ENCODE assay signal across 9 cellular contexts in genomic region chr1:223683586-223684487, GRCh38. TPM values are rescaled to one million over a fixed set of nuclear protein-coding genes. Genes with fewer than 3 reads are reported as not detected.
DNase-seq lines count a peak whose midpoint lies in the region; ATAC-seq and TF ChIP-seq lines count a peak whose summit lies in the region.
"Had no signal": no experiment of that assay in that cellular context is flagged by ENCODE, and none has a peak within 500 bp of the region (broad histone marks: within the 10 kb centered on the region; RNA-seq: fewer than 3 reads in every experiment).

No MANE protein-coding gene starts in this region.

- no peaks in the 10 kb centered on the region for H3K36me3 Mint-ChIP-seq in CD4-positive, alpha-beta memory T cell
- H3K36me3 Mint-ChIP-seq in neural crest cell (ENCODE audit: low read depth): no peaks in the 10 kb centered on the region

- peak overlapping the region in 1 of 7 donors; percentile 67 for H3K27ac Mint-ChIP-seq in CD4-positive, alpha-beta memory T cell
- no peak overlapping the region for H3K27ac Mint-ChIP-seq in neural crest cell (ENCODE audit: unreplicated experiment)

- no peak for TF ChIP-seq POLR2A in upper lobe of left lung (IDR thresholded peaks at IDR 0.05)

- no peaks in the 10 kb centered on the region for H3K9me3 ChIP-seq in CD4-positive, alpha-beta memory T cell (ENCODE audit: control insufficient read depth in 1 of 2, low read length in 2 of 2)
- H3K9me3 ChIP-seq in upper lobe of left lung: no peaks in the 10 kb centered on the region
- H3K9me3 ChIP-seq: neutrophil had no signal

- peaks cover 8 to 9% of the 10 kb centered on the region in 2 donors for H3K27me3 Mint-ChIP-seq in CD4-positive, alpha-beta memory T cell
- H3K27me3 Mint-ChIP-seq in neural crest cell (ENCODE audit: low read depth): peaks cover 38% of the 10 kb centered on the region

- no peaks in the 10 kb centered on the region for H3K4me1 ChIP-seq in CD4-positive, alpha-beta memory T cell (ENCODE audit: insufficient read depth, low read length)
- no peaks in the 10 kb centered on the region for H3K4me1 ChIP-seq in upper lobe of left lung

- no peak overlapping the region for H3K4me3 ChIP-seq in CD4-positive, alpha-beta memory T cell (ENCODE audit: low read length in 2 of 2)
- no peak overlapping the region for H3K4me3 ChIP-seq in epithelial cell of proximal tubule (ENCODE audit: low read depth, low read length)
- no peak overlapping the region for H3K4me3 ChIP-seq in upper lobe of left lung

- peak; percentile 43 to 61 (median 52) for DNase-seq in CD4-positive, alpha-beta memory T cell
- DNase-seq in HEK293T (ENCODE audit: extremely low spot score) (peak; percentile 83), NCI-H510A (lab: John Stamatoyannopoulos, UW) (peak; percentile 19), epithelial cell of proximal tubule (ENCODE audit: low read depth) (peak; percentile 61), neural crest cell (ENCODE audit: low read depth, low spot score) (peak; percentile 69), upper lobe of left lung (peak; percentile 20 to 56)
- DNase-seq in activated CD8-positive, alpha-beta memory T cell treated with anti-CD3 and anti-CD28 coated beads for 1 hour (ENCODE audit: extremely low read depth in 1 of 2, low read depth in 1 of 2): peak; percentile 13 to 37

- H3K27me3 ChIP-seq in CD4-positive, alpha-beta memory T cell (ENCODE audit: insufficient read depth, low read length): no peaks in the 10 kb centered on the region
- H3K27me3 ChIP-seq in upper lobe of left lung: no peaks in the 10 kb centered on the region

- ATAC-seq in upper lobe of left lung (ENCODE audit: low FRiP score in 2 of 2) (peak; percentile 31 to 57), HG02678 (IDR thresholded peaks at IDR 0.05; ENCODE audit: unreplicated experiment) (no peak)

- TF ChIP-seq CTCF in epithelial cell of proximal tubule (conservative IDR thresholded peaks at IDR 0.05; ENCODE audit: low read depth, low read length): peak; percentile 84
- TF ChIP-seq CTCF in neural crest cell (conservative IDR thresholded peaks at IDR 0.05): peak; percentile 90
- TF ChIP-seq CTCF in upper lobe of left lung (IDR thresholded peaks at IDR 0.05): peak in 5 of 6 experiments; percentile 20 to 68 (median 53)

- H3K27ac ChIP-seq in CD4-positive, alpha-beta memory T cell (ENCODE audit: low read depth, low read length): no peak overlapping the region
- H3K27ac ChIP-seq in upper lobe of left lung: no peak overlapping the region
- H3K27ac ChIP-seq: neutrophil had no signal

- intact Hi-C loops in CD4-positive, alpha-beta memory T cell (cut with micrococcal nuclease): loop anchor here (1.0 to 5.0 kb wide), 2 partner anchors 551 to 892 kb away; no protein-coding TSS in a partner anchor

- H3K4me3 Mint-ChIP-seq in CD4-positive, alpha-beta memory T cell: no peak overlapping the region
- no peak overlapping the region for H3K4me3 Mint-ChIP-seq in neural crest cell

- no peak for TF ChIP-seq EP300 in upper lobe of left lung (IDR thresholded peaks at IDR 0.05)

- POLR2A ChIA-PET in CD4-positive, alpha-beta memory T cell (lab: Charles Lee; ENCODE audit: partially characterized antibody): no interaction called here
- POLR2A ChIA-PET in HEK293T (lab: Yijun Ruan, JAX): no interaction called here

- no peaks in the 10 kb centered on the region for H3K36me3 ChIP-seq in CD4-positive, alpha-beta memory T cell (ENCODE audit: insufficient read depth, low read length)
- no peaks in the 10 kb centered on the region for H3K36me3 ChIP-seq in upper lobe of left lung
- H3K36me3 ChIP-seq: neutrophil had no signal

- H3K9me3 Mint-ChIP-seq in CD4-positive, alpha-beta memory T cell: peaks cover 0 to 13% (median 3%) of the 10 kb centered on the region in 8 donors
- no peaks in the 10 kb centered on the region for H3K9me3 Mint-ChIP-seq in neural crest cell

- CTCF ChIA-PET in CD4-positive, alpha-beta memory T cell (lab: Charles Lee; ENCODE audit: partially characterized antibody): interaction anchor here (0.8 to 9.9 kb wide), 13 partner anchors 9 to 945 kb away, joined by 3 to 95 read pairs (median 4); partner anchors contain the start of gene TLR5
- CTCF ChIA-PET in HEK293T (lab: Yijun Ruan, JAX): interaction anchor here (0.7 to 4.9 kb wide), 28 partner anchors 9 to 594 kb away, joined by 3 to 43 read pairs (median 4); no protein-coding TSS in a partner anchor

- H3K4me1 Mint-ChIP-seq in CD4-positive, alpha-beta memory T cell: no peaks in the 10 kb centered on the region
- H3K4me1 Mint-ChIP-seq in neural crest cell: no peaks in the 10 kb centered on the region

- 0 to 66% methylated on average over 2 to 9 of the region's 9 CpGs for WGBS in upper lobe of left lung, 2 donors

TF ChIP-seq in HEK293T, 16 proteins besides CTCF, POLR2A, EP300 and RAD21:
- no peak for TF ChIP-seq SP1 (IDR thresholded peaks at IDR 0.05)
- TF ChIP-seq FOXM1 (IDR thresholded peaks at IDR 0.05; ENCODE audit: borderline replicate concordance): no peak
- peak; percentile 49 for TF ChIP-seq PKNOX1 (IDR thresholded peaks at IDR 0.05)
- no peak for TF ChIP-seq TARDBP (IDR thresholded peaks at IDR 0.05)
- TF ChIP-seq ELF4 (IDR thresholded peaks at IDR 0.05): no peak

RNA-seq across cellular contexts. Expression of gene CAPN8, which starts 18.3 kb away (rescaled TPM):
- total RNA-seq in CD4-positive, alpha-beta memory T cell: under 1 TPM; 0.32 to 0.55 TPM
- polyA plus RNA-seq in CD4-positive, alpha-beta memory T cell: under 1 TPM in 1 of 2 donors, not detected in 1; 0.33 TPM
- total RNA-seq in epithelial cell of proximal tubule: not detected in 2 replicates
- not detected in 2 replicates for total RNA-seq in neural crest cell
- total RNA-seq in upper lobe of left lung: 100 to 1,000 TPM in 1 of 6 donors, 10 to 100 TPM in 5; 40.3 to 274 (median 74.3) TPM

RNA-seq across cellular contexts. Expression of gene CAPN2, which starts 28.5 kb away (rescaled TPM):
- 100 to 1,000 TPM; 178 to 180 TPM for total RNA-seq in CD4-positive, alpha-beta memory T cell
- 100 to 1,000 TPM; 146 to 231 TPM for polyA plus RNA-seq in CD4-positive, alpha-beta memory T cell
- 228 and 281 TPM in 2 replicates for total RNA-seq in epithelial cell of proximal tubule
- total RNA-seq in neural crest cell: 95.0 and 98.6 TPM in 2 replicates
- 1,000 to 10,000 TPM in 1 of 6 donors, 100 to 1,000 TPM in 5; 271 to 1,436 (median 427) TPM for total RNA-seq in upper lobe of left lung

Comparison
In these comparisons a context has a peak if more than half of its experiments do, and no peak if none do; other contexts are left out.
1. DNase-seq: peak in every context shown above with its lines; median percentile 83 in HEK293T; 69 in neural crest cell; 61 in epithelial cell of proximal tubule; 52 in CD4-positive, alpha-beta memory T cell; 38 in upper lobe of left lung; 25 in activated CD8-positive, alpha-beta memory T cell treated with anti-CD3 and anti-CD28 coated beads for 1 hour; 19 in NCI-H510A.
2. RNA of gene CAPN8, which starts 18.3 kb away (total RNA-seq): 40.3 to 274 TPM in upper lobe of left lung; 0.32 to 0.55 TPM in CD4-positive, alpha-beta memory T cell, not detected in epithelial cell of proximal tubule and not detected in neural crest cell; every median in the first group is over 10 times any median in the second.
3. Peak in every context shown above with its lines, with median percentiles within 50 percentile points of each other: CTCF ChIP-seq.